ENCODE assay signal across 8 cellular contexts in genomic region chr19:33740811-33741396, GRCh38.
DNase-seq lines count a peak whose midpoint lies in the region; ATAC-seq lines count a peak whose summit lies in the region.

No MANE protein-coding gene starts in this region.

- peaks cover 2% of the 10 kb centered on the region for H3K27me3 Mint-ChIP-seq in stimulated activated naive CD8-positive, alpha-beta T cell treated with anti-CD3 and anti-CD28 coated beads, Interleukin-15, amount 100 ng/mL, for 72 hours
- H3K27me3 Mint-ChIP-seq in T-helper 2 cell treated with Interferon-gamma antibody and Interleukin-4, amounts not matched to agents 5 μg/mL and 100 μg/mL, for 36 hours (ENCODE audit: low read depth): no peaks in the 10 kb centered on the region
- peaks cover 12% of the 10 kb centered on the region for H3K27me3 Mint-ChIP-seq in stimulated activated memory B cell treated with anti-CD40 and anti-IgM and Interleukin-4, amounts not matched to agents 10 μg/mL and 1 μg/mL and 100 μg/mL, for 72 hours

- no peak for ATAC-seq in stimulated activated naive CD8-positive, alpha-beta T cell treated with anti-CD3 and anti-CD28 coated beads, Interleukin-15, Interleukin-2, amounts not matched to agents 100 U/mL and 50 U/mL, for 24 hours
- no peak for ATAC-seq in stimulated activated naive CD8-positive, alpha-beta T cell treated with anti-CD3 and anti-CD28 coated beads, Interleukin-15, amount 100 ng/mL, for 72 hours
- ATAC-seq in HG03521 (IDR thresholded peaks at IDR 0.05; ENCODE audit: unreplicated experiment): no peak
- no peak for ATAC-seq in stimulated activated memory B cell treated with anti-CD40 and anti-IgM and Interleukin-4, amounts not matched to agents 10 μg/mL and 1 μg/mL and 100 μg/mL, for 72 hours

- H3K27ac Mint-ChIP-seq in stimulated activated naive CD8-positive, alpha-beta T cell treated with anti-CD3 and anti-CD28 coated beads, Interleukin-15, amount 100 ng/mL, for 72 hours: no peak overlapping the region
- H3K27ac Mint-ChIP-seq in T-helper 2 cell treated with Interferon-gamma antibody and Interleukin-4, amounts not matched to agents 5 μg/mL and 100 μg/mL, for 36 hours: no peak overlapping the region
- no peak overlapping the region for H3K27ac Mint-ChIP-seq in stimulated activated memory B cell treated with anti-CD40 and anti-IgM and Interleukin-4, amounts not matched to agents 10 μg/mL and 1 μg/mL and 100 μg/mL, for 72 hours

- H3K4me3 Mint-ChIP-seq in stimulated activated naive CD8-positive, alpha-beta T cell treated with anti-CD3 and anti-CD28 coated beads, Interleukin-15, amount 100 ng/mL, for 72 hours: no peak overlapping the region
- no peak overlapping the region for H3K4me3 Mint-ChIP-seq in T-helper 2 cell treated with Interferon-gamma antibody and Interleukin-4, amounts not matched to agents 5 μg/mL and 100 μg/mL, for 36 hours
- no peak overlapping the region for H3K4me3 Mint-ChIP-seq in stimulated activated memory B cell treated with anti-CD40 and anti-IgM and Interleukin-4, amounts not matched to agents 10 μg/mL and 1 μg/mL and 100 μg/mL, for 72 hours

- H3K9me3 Mint-ChIP-seq in stimulated activated naive CD8-positive, alpha-beta T cell treated with anti-CD3 and anti-CD28 coated beads, Interleukin-15, amount 100 ng/mL, for 72 hours: no peaks in the 10 kb centered on the region
- H3K9me3 Mint-ChIP-seq in T-helper 2 cell treated with Interferon-gamma antibody and Interleukin-4, amounts not matched to agents 5 μg/mL and 100 μg/mL, for 36 hours: no peaks in the 10 kb centered on the region
- no peaks in the 10 kb centered on the region for H3K9me3 Mint-ChIP-seq in stimulated activated memory B cell treated with anti-CD40 and anti-IgM and Interleukin-4, amounts not matched to agents 10 μg/mL and 1 μg/mL and 100 μg/mL, for 72 hours

- H3K36me3 Mint-ChIP-seq in T-helper 2 cell treated with Interferon-gamma antibody and Interleukin-4, amounts not matched to agents 5 μg/mL and 100 μg/mL, for 36 hours (ENCODE audit: low read depth): no peaks in the 10 kb centered on the region
- no peaks in the 10 kb centered on the region for H3K36me3 Mint-ChIP-seq in stimulated activated memory B cell treated with anti-CD40 and anti-IgM and Interleukin-4, amounts not matched to agents 10 μg/mL and 1 μg/mL and 100 μg/mL, for 72 hours

- peak; percentile 19 for DNase-seq in stimulated activated naive CD8-positive, alpha-beta T cell treated with anti-CD3 and anti-CD28 coated beads, Interleukin-15, Interleukin-2, amounts not matched to agents 100 U/mL and 50 U/mL, for 24 hours
- no peak for DNase-seq in stimulated activated naive CD8-positive, alpha-beta T cell treated with anti-CD3 and anti-CD28 coated beads, Interleukin-15, amount 100 ng/mL, for 72 hours
- peak; percentile 5 for DNase-seq in T-helper 2 cell treated with Interferon-gamma antibody and Interleukin-4, amounts not matched to agents 5 μg/mL and 100 μg/mL, for 36 hours (ENCODE audit: low spot score)
- DNase-seq in globus pallidus (ENCODE audit: low spot score) (peak; percentile 12), NCI-H510A treated with DMSO at 0.1 percent for 48 hours (lab: John Stamatoyannopoulos, UW) (no peak), NCI-H524 (lab: John Stamatoyannopoulos, UW) (no peak)

- no peaks in the 10 kb centered on the region for H3K4me1 Mint-ChIP-seq in stimulated activated naive CD8-positive, alpha-beta T cell treated with anti-CD3 and anti-CD28 coated beads, Interleukin-15, amount 100 ng/mL, for 72 hours
- no peaks in the 10 kb centered on the region for H3K4me1 Mint-ChIP-seq in T-helper 2 cell treated with Interferon-gamma antibody and Interleukin-4, amounts not matched to agents 5 μg/mL and 100 μg/mL, for 36 hours (ENCODE audit: low read depth)
- no peaks in the 10 kb centered on the region for H3K4me1 Mint-ChIP-seq in stimulated activated memory B cell treated with anti-CD40 and anti-IgM and Interleukin-4, amounts not matched to agents 10 μg/mL and 1 μg/mL and 100 μg/mL, for 72 hours

Comparison
In these comparisons a context has a peak if more than half of its experiments do, and no peak if none do; other contexts are left out.
1. DNase-seq: peak in stimulated activated naive CD8-positive, alpha-beta T cell treated with anti-CD3 and anti-CD28 coated beads, Interleukin-15, Interleukin-2, amounts not matched to agents 100 U/mL and 50 U/mL, for 24 hours (single experiment), T-helper 2 cell treated with Interferon-gamma antibody and Interleukin-4, amounts not matched to agents 5 μg/mL and 100 μg/mL, for 36 hours (single experiment) and globus pallidus (single experiment); none in stimulated activated naive CD8-positive, alpha-beta T cell treated with anti-CD3 and anti-CD28 coated beads, Interleukin-15, amount 100 ng/mL, for 72 hours (0 of 2), NCI-H510A treated with DMSO at 0.1 percent for 48 hours (single experiment) and NCI-H524 (0 of 2).